ENCODE assay signal across 9 cellular contexts in the genomic region with DNA sequence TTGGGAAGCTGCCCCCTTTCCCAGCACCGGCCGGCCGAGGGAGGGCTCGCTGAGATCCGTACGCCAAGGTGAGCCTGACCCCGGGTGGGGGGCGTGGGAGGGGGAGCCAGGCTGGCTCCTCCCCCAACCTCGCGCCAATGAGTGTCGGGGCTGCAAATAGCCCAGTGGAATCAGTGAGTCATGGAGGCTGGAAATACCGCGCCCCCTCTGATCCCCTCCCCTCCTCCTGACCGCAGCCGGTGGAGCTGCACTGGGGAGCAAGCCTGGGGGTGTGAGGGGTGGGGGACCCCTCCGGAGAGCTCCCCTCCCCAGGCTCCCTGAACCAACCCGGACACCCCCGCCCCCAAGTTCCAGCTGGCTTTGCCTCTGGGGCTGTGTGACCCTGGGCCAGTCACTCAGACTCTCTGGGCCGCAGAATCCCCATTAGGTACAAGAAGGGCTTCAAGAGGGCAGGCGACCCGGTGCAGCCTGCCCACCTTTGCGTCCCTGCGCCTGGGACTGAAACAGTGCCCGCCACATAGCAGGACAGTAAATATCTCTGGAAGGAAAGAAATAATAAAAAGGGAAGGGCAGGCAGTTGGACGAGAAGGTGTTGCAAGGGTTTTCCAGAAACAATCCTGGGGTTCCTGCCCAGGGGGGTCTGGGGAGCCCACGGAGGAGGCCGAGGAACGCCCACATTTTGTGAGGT. TPM values are rescaled to one million over a fixed set of nuclear protein-coding genes. Genes with fewer than 3 reads are reported as not detected.
DNase-seq lines count a peak whose midpoint lies in the region; ATAC-seq, FAIRE-seq and TF ChIP-seq lines count a peak whose summit lies in the region.
"Had no signal": no experiment of that assay in that cellular context is flagged by ENCODE, and none has a peak within 500 bp of the region (broad histone marks: within the 10 kb centered on the region; RNA-seq: fewer than 3 reads in every experiment).

No MANE protein-coding gene starts in this region.

- no peaks in the 10 kb centered on the region for H3K36me3 ChIP-seq in RWPE2 (ENCODE audit: low read depth)
- H3K36me3 ChIP-seq in GM12878 (ENCODE audit: control insufficient read depth in 2 of 2, insufficient read depth in 2 of 2, low read length in 1 of 2), result no peaks in the 10 kb centered on the region
- H3K36me3 ChIP-seq in kidney (ENCODE audit: control insufficient read depth in 1 of 2, insufficient read depth in 2 of 2, low read length in 2 of 2), result no peaks in the 10 kb centered on the region

- intact Hi-C loops in GM12878 (cut with micrococcal nuclease; ENCODE audit: unreplicated experiment) (no loop called here), kidney (cut with DNase I) (no loop called here)

- FAIRE-seq in GM12878 (lab: Jason Lieb, UNC), result no peak
- FAIRE-seq in kidney (lab: Jason Lieb, UNC), result no peak

- no peak overlapping the region for H3K27ac ChIP-seq in RWPE2 (ENCODE audit: poor library complexity, severe bottlenecking)
- no peak overlapping the region for H3K27ac ChIP-seq in GM12878 (ENCODE audit: control insufficient read depth, insufficient read depth)
- H3K27ac ChIP-seq in kidney (ENCODE audit: low read depth in 2 of 2, low read length in 2 of 2), result peak overlapping the region; percentile 92 to 95
- H3K27ac ChIP-seq: epithelial cell of prostate had no signal

- DNase-seq in NCI-H82 (lab: John Stamatoyannopoulos, UW) (peak; percentile 34), NCI-H82 treated with DMSO at 0.1 percent for 48 hours (lab: John Stamatoyannopoulos, UW; ENCODE audit: unreplicated experiment) (no peak), RWPE2 (ENCODE audit: low spot score) (no peak), GM12878 (ENCODE audit: low read depth, low spot score) (peak; percentile 24), kidney (peak; percentile 92), superior temporal gyrus (ENCODE audit: extremely low spot score) (no peak)
- DNase-seq in stimulated activated CD4-positive, alpha-beta T cell treated with anti-CD3 and anti-CD28 coated beads, Interleukin-4, amount 100 ng/mL, for 1 hour, result peak; percentile 65

- ATAC-seq in RWPE2 (ENCODE audit: low read depth) (peak; percentile 59), GM12878 (peak; percentile 70), HG03108 (IDR thresholded peaks at IDR 0.05; ENCODE audit: unreplicated experiment) (no peak)

- no TSS peak for BruUV-seq in GM12878 (replicated peaks; lab: Mats Ljungman, UMichigan)

- no peak for TF ChIP-seq CTCF in RWPE2 (IDR thresholded peaks at IDR 0.05; ENCODE audit: poor library complexity, severe bottlenecking)
- no peak for TF ChIP-seq CTCF in GM12878 (IDR thresholded peaks at IDR 0.05 in 2 of 3, conservative IDR thresholded peaks at IDR 0.05 in 1 of 3; ENCODE audit: control insufficient read depth in 2 of 3, extremely low read depth in 1 of 3, insufficient read depth in 1 of 3, low read depth in 3 of 3, low read length in 3 of 3)
- TF ChIP-seq CTCF in kidney (IDR thresholded peaks at IDR 0.05; ENCODE audit: borderline replicate concordance, extremely low read depth, insufficient read depth), result no peak

- no peaks in the 10 kb centered on the region for H3K9me3 ChIP-seq in RWPE2 (ENCODE audit: severe bottlenecking)
- no peaks in the 10 kb centered on the region for H3K9me3 ChIP-seq in GM12878 (replicated peaks; ENCODE audit: control insufficient read depth, insufficient read depth, low read length)
- H3K9me3 ChIP-seq in kidney (ENCODE audit: control insufficient read depth in 1 of 2, low read length in 2 of 2), result no peaks in the 10 kb centered on the region

- no peak overlapping the region; the same call in 1 of the 2 replicates for H3K9ac ChIP-seq in GM12878 (ENCODE audit: control insufficient read depth, insufficient read depth, low read length)
- H3K9ac ChIP-seq in kidney (ENCODE audit: low read length in 2 of 2), result peak overlapping the region; percentile 74 to 82

- SMC1A ChIA-PET in GM12878 (lab: Charles Lee; ENCODE audit: uncharacterized antibody, unreplicated experiment), result interaction anchor here (1.3 to 4.3 kb wide), 3 partner anchors 35 to 42 kb away, joined by 3 to 17 read pairs (median 6); no protein-coding TSS in a partner anchor

- H3K4me1 ChIP-seq in RWPE2 (ENCODE audit: insufficient read depth, poor library complexity, severe bottlenecking), result peaks cover 6% of the 10 kb centered on the region
- peaks cover 33% of the 10 kb centered on the region for H3K4me1 ChIP-seq in GM12878 (ENCODE audit: control insufficient read depth, insufficient read depth, low read length)
- peaks cover 17 to 37% of the 10 kb centered on the region in 2 donors for H3K4me1 ChIP-seq in kidney (ENCODE audit: control insufficient read depth in 1 of 2, insufficient read depth in 1 of 2, low read depth in 1 of 2, low read length in 2 of 2)

- WGBS in GM12878 (ENCODE audit: insufficient coverage, insufficient replicate concordance, low lambda C conversion rate, missing lambda C conversion rate), result 20% methylated on average over 25 of the region's 28 CpGs

- peak overlapping the region; percentile 19 for H3K4me3 ChIP-seq in RWPE2 (ENCODE audit: severe bottlenecking)
- H3K4me3 ChIP-seq in GM12878, result peak overlapping the region; percentile 63; the same call in 1 of the 2 replicates
- peak overlapping the region in 1 of 2 donors; percentile 21 for H3K4me3 ChIP-seq in kidney (ENCODE audit: low read length in 2 of 2)

- RAD21 ChIA-PET in GM12878 (lab: Charles Lee; ENCODE audit: unreplicated experiment), result interaction anchor here (0.8 to 1.4 kb wide), 3 partner anchors 13 to 38 kb away, joined by 3 to 5 read pairs (median 3); a partner anchor contains a TSS

- CTCF ChIA-PET in GM12878 (lab: Yijun Ruan, JAX), result interaction anchor here (0.6 to 1.9 kb wide), 5 partner anchors 8 to 198 kb away, joined by 3 to 5 read pairs (median 4); a partner anchor contains a TSS

- no peaks in the 10 kb centered on the region for H3K79me2 ChIP-seq in GM12878 (ENCODE audit: control insufficient read depth, insufficient read depth, low read length)

- in situ Hi-C loops in GM12878 (cut with MboI), result no loop called here

- TF ChIP-seq EP300 in GM12878 (IDR thresholded peaks at IDR 0.05; ENCODE audit: borderline replicate concordance in 1 of 2, control insufficient read depth in 1 of 2, low read depth in 2 of 2, low read length in 2 of 2), result no peak

- no peaks in the 10 kb centered on the region for H3K27me3 ChIP-seq in RWPE2 (ENCODE audit: insufficient read depth, poor library complexity, severe bottlenecking)
- H3K27me3 ChIP-seq in GM12878 (replicated peaks in 1 of 2; ENCODE audit: control insufficient read depth in 2 of 2, insufficient read depth in 2 of 2, low read length in 1 of 2), result no peaks in the 10 kb centered on the region

- no peak for TF ChIP-seq RAD21 in GM12878 (IDR thresholded peaks at IDR 0.05; ENCODE audit: insufficient read depth, low read depth, low read length)

- POLR2A ChIA-PET in GM12878 (lab: Charles Lee), result interaction anchor here (0.8 to 1.6 kb wide), 3 partner anchors 10 to 39 kb away, joined by 3 to 4 read pairs (median 3); no protein-coding TSS in a partner anchor

- H2AFZ ChIP-seq in GM12878 (ENCODE audit: control insufficient read depth, low read depth, low read length), result peak overlapping the region; percentile 73; the same call in 1 of the 2 replicates

- H4K20me1 ChIP-seq in GM12878 (ENCODE audit: control insufficient read depth, insufficient read depth), result no peaks in the 10 kb centered on the region

- H3K4me2 ChIP-seq in GM12878 (ENCODE audit: control insufficient read depth, insufficient read depth), result peak overlapping the region; percentile 90

- TF ChIP-seq POLR2A in GM12878 (IDR thresholded peaks at IDR 0.05; ENCODE audit: low read depth, low read length), result no peak

RNA-seq across cellular contexts. Expression of a gene that starts 4.5 kb away (rescaled TPM):
- not detected in 2 replicates for total RNA-seq in GM12878 (2013; cell fraction: nucleolus; rRNA removed)
- not detected in 2 replicates for total RNA-seq in GM12878 (2014; rRNA removed)
- total RNA-seq in GM12878 (2014; rRNA removed; fragmentation: Illumina TruSeq; extraction: Trizol), result not detected in 2 replicates
- 0.21 TPM in 1 of 2 replicates, not detected in the other for total RNA-seq in GM12878 (2021)
- polyA plus RNA-seq in GM12878 (2011; ENCODE audit: low read depth), result not detected
- polyA plus RNA-seq in GM12878 (2011; rRNA removed), result not detected in 2 replicates
- not detected in 2 replicates for polyA plus RNA-seq in GM12878 (2011; cell fraction: cytosol; rRNA removed)
- not detected in 2 replicates for polyA plus RNA-seq in GM12878 (2011; cell fraction: nucleus; rRNA removed)
- polyA plus RNA-seq in GM12878 (2012), result 0.08 and 0.27 TPM in 2 replicates
- not detected in 2 replicates for polyA plus RNA-seq in GM12878 (2014; fragmentation: Illumina TruSeq; extraction: Trizol)
- polyA plus RNA-seq in GM12878 (2014; fragmentation: Nextera tagmentation; extraction: Ambion mirVana), result not detected
- polyA plus RNA-seq in GM12878 (2014; rRNA removed), result not detected in 2 replicates
- under 1 TPM in 1 of 2 experiments, not detected in 1; 0.34 TPM for polyA plus RNA-seq in GM12878 (2016; fragmentation: Nextera tagmentation; extraction: Ambion mirVana)
- polyA minus RNA-seq in GM12878 (2011; rRNA and poly(A)+ RNA removed), result not detected in 2 replicates
- not detected in 2 replicates for polyA minus RNA-seq in GM12878 (2011; cell fraction: cytosol; rRNA and poly(A)+ RNA removed)
- 0.12 TPM in 1 of 2 replicates, not detected in the other for polyA minus RNA-seq in GM12878 (2011; cell fraction: nucleus; rRNA and poly(A)+ RNA removed)
- total RNA-seq in kidney, result 29.1 TPM
- polyA plus RNA-seq in kidney (ENCODE audit: insufficient read depth, low read depth, low replicate concordance), result 17.0 TPM

RNA-seq across cellular contexts. Expression of a gene that starts 8.5 kb away (rescaled TPM):
- total RNA-seq in GM12878 (2013; cell fraction: nucleolus; rRNA removed), result 1.7 and 1.8 TPM in 2 replicates
- not detected in 2 replicates for total RNA-seq in GM12878 (2014; rRNA removed)
- total RNA-seq in GM12878 (2014; rRNA removed; fragmentation: Illumina TruSeq; extraction: Trizol), result not detected in 2 replicates
- total RNA-seq in GM12878 (2021), result 0.08 TPM in 1 of 2 replicates, not detected in the other
- polyA plus RNA-seq in GM12878 (2011; ENCODE audit: low read depth), result 0.13 TPM
- 0.05 and 0.06 TPM in 2 replicates for polyA plus RNA-seq in GM12878 (2011; rRNA removed)
- polyA plus RNA-seq in GM12878 (2011; cell fraction: cytosol; rRNA removed), result 0.04 and 0.25 TPM in 2 replicates
- 1.8 and 2.5 TPM in 2 replicates for polyA plus RNA-seq in GM12878 (2011; cell fraction: nucleus; rRNA removed)
- 0.25 and 0.26 TPM in 2 replicates for polyA plus RNA-seq in GM12878 (2012)
- polyA plus RNA-seq in GM12878 (2014; fragmentation: Illumina TruSeq; extraction: Trizol), result not detected in 2 replicates
- under 1 TPM in 1 of 2 experiments, not detected in 1; 0.02 TPM for polyA plus RNA-seq in GM12878 (2014; fragmentation: Nextera tagmentation; extraction: Ambion mirVana)
- 0.10 and 0.23 TPM in 2 replicates for polyA plus RNA-seq in GM12878 (2014; rRNA removed)
- polyA plus RNA-seq in GM12878 (2016; fragmentation: Nextera tagmentation; extraction: Ambion mirVana), result under 1 TPM in 1 of 2 experiments, not detected in 1; 0.15 TPM
- 0.52 TPM in 1 of 2 replicates, not detected in the other for polyA minus RNA-seq in GM12878 (2011; rRNA and poly(A)+ RNA removed)
- not detected in 2 replicates for polyA minus RNA-seq in GM12878 (2011; cell fraction: cytosol; rRNA and poly(A)+ RNA removed)
- 0.19 and 1.2 TPM in 2 replicates for polyA minus RNA-seq in GM12878 (2011; cell fraction: nucleus; rRNA and poly(A)+ RNA removed)
- total RNA-seq in kidney, result 7.8 TPM
- 187 TPM for polyA plus RNA-seq in kidney (ENCODE audit: insufficient read depth, low read depth, low replicate concordance)

RNA-seq across cellular contexts. Expression of a gene that starts 9.3 kb away (rescaled TPM):
- not detected in 2 replicates for total RNA-seq in GM12878 (2013; cell fraction: nucleolus; rRNA removed)
- total RNA-seq in GM12878 (2014; rRNA removed) (not detected in 2 replicates), GM12878 (2014; rRNA removed; fragmentation: Illumina TruSeq; extraction: Trizol) (not detected in 2 replicates), GM12878 (2021) (not detected in 2 replicates), kidney (0.22 TPM)
- not detected for polyA plus RNA-seq in GM12878 (2011; ENCODE audit: low read depth)
- polyA plus RNA-seq in GM12878 (2011; rRNA removed) (0.03 TPM in 1 of 2 replicates, not detected in the other), GM12878 (2014; fragmentation: Illumina TruSeq; extraction: Trizol) (not detected in 2 replicates), GM12878 (2014; fragmentation: Nextera tagmentation; extraction: Ambion mirVana) (not detected), GM12878 (2014; rRNA removed) (0.06 TPM in 1 of 2 replicates, not detected in the other), GM12878 (2016; fragmentation: Nextera tagmentation; extraction: Ambion mirVana) (not detected), kidney (ENCODE audit: insufficient read depth, low read depth, low replicate concordance) (4.0 TPM)
- polyA plus RNA-seq in GM12878 (2011; cell fraction: cytosol; rRNA removed), result 0.01 and 0.02 TPM in 2 replicates
- 0.03 TPM in 1 of 2 replicates, not detected in the other for polyA plus RNA-seq in GM12878 (2011; cell fraction: nucleus; rRNA removed)
- not detected in 2 replicates for polyA plus RNA-seq in GM12878 (2012)
- polyA minus RNA-seq in GM12878 (2011; rRNA and poly(A)+ RNA removed), result not detected in 2 replicates
- not detected in 2 replicates for polyA minus RNA-seq in GM12878 (2011; cell fraction: cytosol; rRNA and poly(A)+ RNA removed)
- polyA minus RNA-seq in GM12878 (2011; cell fraction: nucleus; rRNA and poly(A)+ RNA removed), result not detected in 2 replicates

RNA-seq across cellular contexts. Expression of a gene that starts 30.2 kb away (rescaled TPM):
- not detected in 2 replicates for total RNA-seq in GM12878 (2013; cell fraction: nucleolus; rRNA removed)
- total RNA-seq in GM12878 (2014; rRNA removed) (not detected in 2 replicates), GM12878 (2014; rRNA removed; fragmentation: Illumina TruSeq; extraction: Trizol) (not detected in 2 replicates), GM12878 (2021) (not detected in 2 replicates), kidney (60.6 TPM)
- polyA plus RNA-seq in GM12878 (2011; ENCODE audit: low read depth), result not detected
- polyA plus RNA-seq in GM12878 (2011; rRNA removed) (not detected in 2 replicates), GM12878 (2014; fragmentation: Illumina TruSeq; extraction: Trizol) (not detected in 2 replicates), GM12878 (2014; fragmentation: Nextera tagmentation; extraction: Ambion mirVana) (under 1 TPM in 1 of 2 experiments, not detected in 1; 0.05 TPM), GM12878 (2014; rRNA removed) (not detected in 2 replicates), GM12878 (2016; fragmentation: Nextera tagmentation; extraction: Ambion mirVana) (not detected), kidney (ENCODE audit: insufficient read depth, low read depth, low replicate concordance) (519 TPM)
- polyA plus RNA-seq in GM12878 (2011; cell fraction: cytosol; rRNA removed), result not detected in 2 replicates
- polyA plus RNA-seq in GM12878 (2011; cell fraction: nucleus; rRNA removed), result not detected in 2 replicates
- not detected in 2 replicates for polyA plus RNA-seq in GM12878 (2012)
- polyA minus RNA-seq in GM12878 (2011; rRNA and poly(A)+ RNA removed), result not detected in 2 replicates
- polyA minus RNA-seq in GM12878 (2011; cell fraction: cytosol; rRNA and poly(A)+ RNA removed), result not detected in 2 replicates
- polyA minus RNA-seq in GM12878 (2011; cell fraction: nucleus; rRNA and poly(A)+ RNA removed), result not detected in 2 replicates

RNA-seq across cellular contexts. Expression of a gene that starts 37.5 kb away (rescaled TPM):
- 91.0 and 100 TPM in 2 replicates for total RNA-seq in GM12878 (2013; cell fraction: nucleolus; rRNA removed)
- total RNA-seq in GM12878 (2014; rRNA removed) (45.2 and 49.8 TPM in 2 replicates), GM12878 (2014; rRNA removed; fragmentation: Illumina TruSeq; extraction: Trizol) (19.5 and 22.2 TPM in 2 replicates), GM12878 (2021) (51.0 and 59.4 TPM in 2 replicates), kidney (41.5 TPM)
- polyA plus RNA-seq in GM12878 (2011; ENCODE audit: low read depth), result 20.6 TPM
- polyA plus RNA-seq in GM12878 (2011; rRNA removed) (19.4 and 40.4 TPM in 2 replicates), GM12878 (2014; fragmentation: Illumina TruSeq; extraction: Trizol) (3.9 and 11.1 TPM in 2 replicates), GM12878 (2014; fragmentation: Nextera tagmentation; extraction: Ambion mirVana) (1 to 10 TPM in 1 of 2 experiments, under 1 TPM in 1; 0.87 to 4.3 TPM), GM12878 (2014; rRNA removed) (43.7 and 59.6 TPM in 2 replicates), GM12878 (2016; fragmentation: Nextera tagmentation; extraction: Ambion mirVana) (10 to 100 TPM; 36.9 to 44.1 TPM), kidney (ENCODE audit: insufficient read depth, low read depth, low replicate concordance) (33.1 TPM)
- 56.9 and 90.5 TPM in 2 replicates for polyA plus RNA-seq in GM12878 (2011; cell fraction: cytosol; rRNA removed)
- 320 and 372 TPM in 2 replicates for polyA plus RNA-seq in GM12878 (2011; cell fraction: nucleus; rRNA removed)
- polyA plus RNA-seq in GM12878 (2012), result 33.1 and 40.1 TPM in 2 replicates
- polyA minus RNA-seq in GM12878 (2011; rRNA and poly(A)+ RNA removed), result 44.9 and 67.3 TPM in 2 replicates
- polyA minus RNA-seq in GM12878 (2011; cell fraction: cytosol; rRNA and poly(A)+ RNA removed), result 24.6 and 29.4 TPM in 2 replicates
- polyA minus RNA-seq in GM12878 (2011; cell fraction: nucleus; rRNA and poly(A)+ RNA removed), result 41.5 and 74.8 TPM in 2 replicates

Comparison
In these comparisons a context has a peak if more than half of its experiments do, and no peak if none do; other contexts are left out.
1. DNase-seq: peak in NCI-H82 (single experiment), GM12878 (single experiment), kidney (single experiment) and stimulated activated CD4-positive, alpha-beta T cell treated with anti-CD3 and anti-CD28 coated beads, Interleukin-4, amount 100 ng/mL, for 1 hour (single experiment); none in NCI-H82 treated with DMSO at 0.1 percent for 48 hours (single experiment), RWPE2 (single experiment) and superior temporal gyrus (single experiment).
2. H3K27ac ChIP-seq: peak in kidney (2 of 2); none in RWPE2 (single experiment) and GM12878 (single experiment).
3. RNA of a gene that starts 4.5 kb away (total RNA-seq): 29.1 TPM in kidney (single experiment); 0.21 TPM in GM12878; every median in the first group is over 10 times any median in the second.